ENCODE assay signal across 8 cellular contexts in genomic region chr20:37524859-37525708, GRCh38. TPM values are rescaled to one million over a fixed set of nuclear protein-coding genes. Genes with fewer than 3 reads are reported as not detected.
DNase-seq lines count a peak whose midpoint lies in the region; ATAC-seq, FAIRE-seq and TF ChIP-seq lines count a peak whose summit lies in the region.

No MANE protein-coding gene starts in this region.

- no peak overlapping the region for H3K4me3 Mint-ChIP-seq in activated CD8-positive, alpha-beta memory T cell treated with anti-CD3 and anti-CD28 coated beads, Interleukin-2, amount 10 ng/mL, durations not matched to agents 7 days and 5 days
- peak overlapping the region; percentile 50 to 91 (median 86) for H3K4me3 Mint-ChIP-seq in immature natural killer cell

- CTCF ChIA-PET in activated CD8-positive, alpha-beta memory T cell treated with anti-CD3 and anti-CD28 coated beads, Interleukin-2, amount 10 ng/mL, durations not matched to agents 7 days and 5 days (lab: Charles Lee): no interaction called here

- H3K4me3 ChIP-seq in WERI-Rb-1 (ENCODE audit: low read depth, low read length): no peak overlapping the region
- H3K4me3 ChIP-seq in stomach: peak overlapping the region in 2 of 4 donors; percentile 88 to 95

- H3K36me3 ChIP-seq in WERI-Rb-1 (peaks cover 29% of the 10 kb centered on the region), stomach (peaks cover 0 to 23% (median 0%) of the 10 kb centered on the region in 4 donors)

- peaks cover 12% of the 10 kb centered on the region for H3K9me3 ChIP-seq in WERI-Rb-1 (ENCODE audit: severe bottlenecking)
- no peaks in the 10 kb centered on the region for H3K9me3 ChIP-seq in stomach

- TF ChIP-seq POLR2A in stomach (IDR thresholded peaks at IDR 0.05) (no peak), erythroblast (IDR thresholded peaks at IDR 0.05; ENCODE audit: low read length) (no peak), GM12892 (IDR thresholded peaks at IDR 0.05; ENCODE audit: low read depth, low read length) (no peak)

- 49 to 64% (median 52%) methylated on average over 5 to 6 of the region's 6 CpGs for WGBS in stomach, 5 donors

- TF ChIP-seq CTCF in WERI-Rb-1 (IDR thresholded peaks at IDR 0.05; ENCODE audit: low read depth, low read length): no peak
- TF ChIP-seq CTCF in stomach (IDR thresholded peaks at IDR 0.05): no peak

- peak; percentile 25 for DNase-seq in activated CD8-positive, alpha-beta memory T cell treated with anti-CD3 and anti-CD28 coated beads, Interleukin-2, amount 50 U/mL, for 4 hours
- no peak for DNase-seq in activated CD8-positive, alpha-beta memory T cell treated with anti-CD3 and anti-CD28 coated beads, Interleukin-2, amount 10 ng/mL, durations not matched to agents 7 days and 5 days
- DNase-seq in WERI-Rb-1: no peak
- DNase-seq in immature natural killer cell: peak; percentile 20 to 34 (median 23)
- DNase-seq in stomach: peak; percentile 23
- no peak for DNase-seq in erythroblast (lab: John Stamatoyannopoulos, UW)
- DNase-seq in GM12892 (ENCODE audit: insufficient read length): no peak

- TF ChIP-seq EP300 in stomach (IDR thresholded peaks at IDR 0.05): no peak

- H3K4me1 Mint-ChIP-seq in activated CD8-positive, alpha-beta memory T cell treated with anti-CD3 and anti-CD28 coated beads, Interleukin-2, amount 10 ng/mL, durations not matched to agents 7 days and 5 days: peaks cover 43% of the 10 kb centered on the region
- peaks cover 69 to 72% of the 10 kb centered on the region in 2 donors for H3K4me1 Mint-ChIP-seq in immature natural killer cell

- no peak for ATAC-seq in activated CD8-positive, alpha-beta memory T cell treated with anti-CD3 and anti-CD28 coated beads, Interleukin-2, amount 10 ng/mL, durations not matched to agents 7 days and 5 days
- no peak for ATAC-seq in HG03457 (IDR thresholded peaks at IDR 0.05; ENCODE audit: unreplicated experiment)

- peaks cover 3% of the 10 kb centered on the region for H3K36me3 Mint-ChIP-seq in activated CD8-positive, alpha-beta memory T cell treated with anti-CD3 and anti-CD28 coated beads, Interleukin-2, amount 10 ng/mL, durations not matched to agents 7 days and 5 days
- peaks cover 0 to 4% (median 0%) of the 10 kb centered on the region in 3 donors for H3K36me3 Mint-ChIP-seq in immature natural killer cell

- H3K4me1 ChIP-seq in stomach: peaks cover 37 to 76% (median 66%) of the 10 kb centered on the region in 4 donors

- H3K27me3 Mint-ChIP-seq in activated CD8-positive, alpha-beta memory T cell treated with anti-CD3 and anti-CD28 coated beads, Interleukin-2, amount 10 ng/mL, durations not matched to agents 7 days and 5 days: peaks cover 8% of the 10 kb centered on the region
- peaks cover 4 to 11% (median 7%) of the 10 kb centered on the region in 3 donors for H3K27me3 Mint-ChIP-seq in immature natural killer cell (ENCODE audit: low read depth in 3 of 3)

- peak overlapping the region; percentile 69 for H3K27ac ChIP-seq in WERI-Rb-1
- peak overlapping the region in 3 of 5 donors; percentile 18 to 96 (median 94) for H3K27ac ChIP-seq in stomach

- intact Hi-C loops in stomach (cut with DNase I; ENCODE audit: low total_unique reads): loop anchor here (5.0 to 10.0 kb wide), 2 partner anchors 120 to 323 kb away; no protein-coding TSS in a partner anchor

- no peak overlapping the region for H3K27ac Mint-ChIP-seq in activated CD8-positive, alpha-beta memory T cell treated with anti-CD3 and anti-CD28 coated beads, Interleukin-2, amount 10 ng/mL, durations not matched to agents 7 days and 5 days
- peak overlapping the region; percentile 58 to 100 (median 92) for H3K27ac Mint-ChIP-seq in immature natural killer cell

- no peaks in the 10 kb centered on the region for H3K9me3 Mint-ChIP-seq in activated CD8-positive, alpha-beta memory T cell treated with anti-CD3 and anti-CD28 coated beads, Interleukin-2, amount 10 ng/mL, durations not matched to agents 7 days and 5 days (ENCODE audit: low read depth)
- peaks cover 0 to 1% (median 0%) of the 10 kb centered on the region in 6 donors for H3K9me3 Mint-ChIP-seq in immature natural killer cell

- no peak for FAIRE-seq in GM12892 (lab: Jason Lieb, UNC)

- H3K27me3 ChIP-seq in WERI-Rb-1 (ENCODE audit: insufficient read depth, low read depth, severe bottlenecking) (no peaks in the 10 kb centered on the region), stomach (no peaks in the 10 kb centered on the region)

RNA-seq across cellular contexts. Expression of gene BLCAP, which starts 2.6 kb away (rescaled TPM):
- 10 to 100 TPM; 32.0 to 36.3 TPM for total RNA-seq in activated CD8-positive, alpha-beta memory T cell treated with anti-CD3 and anti-CD28 coated beads, Interleukin-2, amount 10 ng/mL, durations not matched to agents 7 days and 5 days
- 10 to 100 TPM; 56.1 to 64.9 (median 63.5) TPM for polyA plus RNA-seq in immature natural killer cell
- 10 to 100 TPM; 12.5 to 84.4 (median 56.5) TPM for total RNA-seq in stomach
- polyA plus RNA-seq in stomach: 10 to 100 TPM; 28.7 to 64.6 (median 33.0) TPM
- polyA plus RNA-seq in GM12892 (2012; ENCODE audit: missing spikeins): 20.0 TPM

RNA-seq across cellular contexts. Expression of gene NNAT, which starts 4.0 kb away (rescaled TPM):
- total RNA-seq in activated CD8-positive, alpha-beta memory T cell treated with anti-CD3 and anti-CD28 coated beads, Interleukin-2, amount 10 ng/mL, durations not matched to agents 7 days and 5 days: not detected
- polyA plus RNA-seq in immature natural killer cell (under 1 TPM in 1 of 3 donors, not detected in 2; 0.20 TPM), stomach (1 to 10 TPM; 2.8 to 8.2 (median 5.9) TPM)
- total RNA-seq in stomach: 10 to 100 TPM in 3 of 5 donors, 1 to 10 TPM in 2; 8.8 to 65.2 (median 16.8) TPM
- polyA plus RNA-seq in GM12892 (2012; ENCODE audit: missing spikeins): 0.85 TPM

Comparison
In these comparisons a context has a peak if more than half of its experiments do, and no peak if none do; other contexts are left out.
1. DNase-seq: peak in activated CD8-positive, alpha-beta memory T cell treated with anti-CD3 and anti-CD28 coated beads, Interleukin-2, amount 50 U/mL, for 4 hours (single experiment), immature natural killer cell (3 of 3) and stomach (single experiment); none in activated CD8-positive, alpha-beta memory T cell treated with anti-CD3 and anti-CD28 coated beads, Interleukin-2, amount 10 ng/mL, durations not matched to agents 7 days and 5 days (single experiment), WERI-Rb-1 (single experiment), erythroblast (0 of 2) and GM12892 (single experiment).
2. RNA of gene NNAT, which starts 4.0 kb away (total RNA-seq): 8.8 to 65.2 TPM in stomach; not detected in activated CD8-positive, alpha-beta memory T cell treated with anti-CD3 and anti-CD28 coated beads, Interleukin-2, amount 10 ng/mL, durations not matched to agents 7 days and 5 days; every median in the first group is over 4 times any median in the second.